ENCODE assay signal across 19 cellular contexts in the genomic region with DNA sequence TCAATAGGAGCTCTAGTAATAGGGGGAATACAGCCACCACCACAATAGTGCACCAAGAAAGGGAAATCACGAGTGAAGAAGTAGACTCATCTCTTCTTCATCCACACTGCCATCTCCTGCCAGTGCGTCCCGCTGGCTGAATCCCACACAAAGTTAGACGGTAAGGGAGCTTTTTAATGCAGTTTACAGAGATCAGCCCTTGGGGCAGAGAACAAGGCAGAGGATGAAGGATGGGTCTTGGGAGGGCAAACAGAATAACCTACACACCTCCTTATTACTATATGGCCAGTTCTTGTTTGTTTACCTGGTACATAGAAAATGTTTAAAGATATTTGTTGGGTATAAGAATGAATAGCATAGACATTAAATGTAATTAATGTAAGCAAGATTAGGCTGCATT.
"Had no signal": no experiment of that assay in that cellular context is flagged by ENCODE, and none has a peak within 500 bp of the region (broad histone marks: within the 10 kb centered on the region; RNA-seq: fewer than 3 reads in every experiment).

No MANE protein-coding gene starts in this region.

- H3K9me3 ChIP-seq: body of pancreas, heart right ventricle, left lung, mucosa of descending colon, right lobe of liver, testis, transverse colon had no signal

- H3K27me3 ChIP-seq: body of pancreas, heart right ventricle, left lung, right lobe of liver, testis, transverse colon had no signal

- H3K4me3 ChIP-seq: body of pancreas, coronary artery, heart right ventricle, left lung, lung, mucosa of descending colon, right lobe of liver, testis, transverse colon had no signal

- H3K36me3 ChIP-seq: left lung, right lobe of liver, transverse colon had no signal

- ATAC-seq: body of pancreas; effector memory CD8-positive, alpha-beta T cell; heart right ventricle; left lung; mucosa of descending colon; stimulated activated naive CD8-positive, alpha-beta T cell treated with anti-CD3 and anti-CD28 coated beads, Interleukin-15, Interleukin-2, amounts not matched to agents 100 U/mL and 50 U/mL, for 24 hours had no signal

- H3K27ac ChIP-seq: body of pancreas, coronary artery, heart right ventricle, left lung, right lobe of liver, testis, transverse colon had no signal

- DNase-seq: activated CD4-positive, alpha-beta T cell treated with anti-CD3 and anti-CD28 coated beads for 4 hours; activated CD4-positive, alpha-beta T cell treated with anti-CD3 and anti-CD28 coated beads, Interleukin-2, amount 50 U/mL, for 48 hours; activated CD8-positive, alpha-beta memory T cell treated with anti-CD3 and anti-CD28 coated beads for 24 hours; activated effector memory CD4-positive, alpha-beta T cell treated with Interleukin-2 at 50 U/mL for 16 hours; activated naive CD4-positive, alpha-beta T cell treated with Interleukin-2 at 50 U/mL for 16 hours; anterior cingulate cortex; body of pancreas; effector memory CD8-positive, alpha-beta T cell; foreskin melanocyte; heart right ventricle; left lung; mucosa of descending colon; right lobe of liver; stimulated activated CD4-positive, alpha-beta T cell treated with anti-CD3 and anti-CD28 coated beads, Interleukin-4, amount 100 ng/mL, for 1 hour; stimulated activated naive CD8-positive, alpha-beta T cell treated with anti-CD3 and anti-CD28 coated beads, Interleukin-15, Interleukin-2, amounts not matched to agents 100 U/mL and 50 U/mL, for 24 hours; testis; transverse colon had no signal

- H3K4me1 ChIP-seq: body of pancreas, left lung, testis, transverse colon had no signal
